Comparison of ENCODE assay signal across 1 cellular context in the genomic region with DNA sequence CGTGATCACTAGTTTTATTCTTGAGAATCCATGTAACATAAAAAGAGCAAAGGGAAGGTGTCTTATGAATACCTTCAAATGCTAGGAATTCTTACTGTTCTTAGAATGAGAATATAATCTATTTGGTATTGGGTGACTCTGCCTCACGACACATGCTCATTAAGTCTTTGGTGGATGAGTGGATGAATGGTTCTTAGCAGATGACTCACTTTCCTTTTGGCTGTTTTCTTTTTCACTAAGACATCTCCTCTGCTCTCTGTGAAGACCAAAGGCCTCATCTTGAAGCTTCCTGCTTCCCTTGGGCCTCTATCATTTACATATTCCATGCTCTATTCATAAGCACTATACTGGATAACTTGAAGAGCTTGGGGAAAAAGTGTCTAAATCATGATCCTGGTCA.
TF ChIP-seq lines count a peak whose summit lies in the region.

No MANE protein-coding gene starts in this region.

TF ChIP-seq in SK-N-SH treated with all-trans-retinoic acid at 6 μM for 48 hours, 23 proteins besides CTCF, POLR2A, EP300 and RAD21 (continued from another document):
- TF ChIP-seq OSR1 (CRISPR knock-in tag; IDR thresholded peaks at IDR 0.05): no peak
- TF ChIP-seq ESRRG (CRISPR knock-in tag; IDR thresholded peaks at IDR 0.05): no peak
